9 cellular contexts compared by ENCODE assay signal in the genomic region with DNA sequence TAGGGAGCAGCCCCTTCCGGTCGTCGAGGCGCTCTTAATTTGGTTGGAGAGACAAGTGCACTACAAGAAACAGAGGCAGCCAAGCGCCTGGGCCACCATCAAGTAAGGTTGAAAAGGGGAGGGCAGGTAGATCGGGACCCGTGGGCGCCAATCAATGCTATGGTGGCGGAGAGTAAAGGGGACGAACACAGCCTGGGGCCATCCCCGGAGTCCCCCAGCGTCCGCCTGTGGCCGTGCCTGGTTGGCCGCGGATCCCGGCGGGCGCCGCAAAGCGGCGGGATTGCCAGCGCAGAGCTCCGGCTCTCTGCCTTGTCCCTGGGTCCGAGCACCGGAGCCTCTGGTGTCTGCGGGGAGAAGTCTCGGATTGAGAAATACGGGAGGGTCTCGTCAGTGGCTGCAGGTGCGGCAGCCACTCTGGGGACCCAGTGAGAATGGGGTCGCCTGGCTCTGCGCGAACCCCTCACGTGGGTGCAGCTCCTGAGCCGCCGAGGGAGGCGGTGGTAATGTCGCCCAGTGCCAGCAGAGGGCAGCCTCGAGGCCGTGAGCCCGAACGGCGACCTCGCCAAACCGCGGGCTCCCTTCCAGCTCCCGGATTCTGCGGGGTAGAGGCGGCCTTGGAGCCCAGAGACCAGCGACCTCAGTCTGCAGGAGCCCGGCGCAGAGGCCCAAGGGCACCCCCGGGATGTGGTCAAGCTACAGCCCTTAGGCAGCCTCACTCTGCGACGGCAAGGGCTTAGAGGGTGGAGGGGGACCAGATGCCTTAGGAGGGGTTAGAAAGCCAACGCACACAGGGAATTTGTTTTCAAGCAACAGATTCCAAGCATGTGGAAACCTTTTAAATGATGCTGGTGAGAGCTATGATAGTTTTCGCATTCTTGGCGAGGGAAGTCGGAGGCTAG. TPM values are rescaled to one million over a fixed set of nuclear protein-coding genes. Genes with fewer than 3 reads are reported as not detected.
DNase-seq lines count a peak whose midpoint lies in the region; ATAC-seq and TF ChIP-seq lines count a peak whose summit lies in the region.
"Had no signal": no experiment of that assay in that cellular context is flagged by ENCODE, and none has a peak within 500 bp of the region (broad histone marks: within the 10 kb centered on the region; RNA-seq: fewer than 3 reads in every experiment).

No MANE protein-coding gene starts in this region.

- H3K4me1 ChIP-seq in BLaER1, result 0 out of 2 replicates have a peak, but pooled peaks cover 21% of the 10 kb centered on the region
- peaks cover 13% of the 10 kb centered on the region for H3K4me1 ChIP-seq in prostate gland (replicated peaks)
- H3K4me1 ChIP-seq in vagina, result peaks cover 34% of the 10 kb centered on the region

- no peak overlapping the region for H3K9ac ChIP-seq in BLaER1

- H4K20me1 ChIP-seq in BLaER1, result peaks cover 48% of the 10 kb centered on the region

- no peaks in the 10 kb centered on the region for H3K36me3 ChIP-seq in BLaER1
- H3K36me3 ChIP-seq in prostate gland, result no peaks in the 10 kb centered on the region
- H3K36me3 ChIP-seq in vagina, result no peaks in the 10 kb centered on the region

- H3K9me3 Mint-ChIP-seq in activated naive CD8-positive, alpha-beta T cell treated with anti-CD3 and anti-CD28 coated beads for 36 hours, result no peaks in the 10 kb centered on the region

- intact Hi-C loops in left cardiac atrium (cut with DNase I), result loop anchor here (2.0 to 5.0 kb wide), 2 partner anchors 391 to 393 kb away; no protein-coding TSS in a partner anchor
- intact Hi-C loops in prostate gland (cut with DNase I), result loop anchor here (5.0 kb wide), 1 partner anchor 391 kb away; no protein-coding TSS in a partner anchor
- intact Hi-C loops in vagina (cut with DNase I), result no loop called here

- DNase-seq in GM19238 (ENCODE audit: insufficient read length, low spot score), result peak; percentile 83
- peak; percentile 70 for DNase-seq in HT-29 (ENCODE audit: low spot score)
- DNase-seq in activated naive CD8-positive, alpha-beta T cell treated with anti-CD3 and anti-CD28 coated beads for 36 hours, result peak; percentile 77
- peak; percentile 82 for DNase-seq in left cardiac atrium
- DNase-seq in prostate gland (ENCODE audit: low spot score), result peak; percentile 40
- DNase-seq in vagina (ENCODE audit: extremely low spot score in 2 of 2), result no peak

- no peak overlapping the region for H3K27ac ChIP-seq in BLaER1
- no peak overlapping the region for H3K27ac ChIP-seq in prostate gland
- H3K27ac ChIP-seq in vagina, result peak overlapping the region; percentile 34

- peaks cover 25% of the 10 kb centered on the region for H3K4me1 Mint-ChIP-seq in activated naive CD8-positive, alpha-beta T cell treated with anti-CD3 and anti-CD28 coated beads for 36 hours

- ATAC-seq in SK-N-SH treated with all-trans-retinoic acid at 6 μM for 48 hours (peak; percentile 83), left cardiac atrium (peak; percentile 77 to 81)

- H3K9me3 ChIP-seq in BLaER1 (peaks cover 12% of the 10 kb centered on the region), prostate gland (no peaks in the 10 kb centered on the region), vagina (no peaks in the 10 kb centered on the region)

- peaks cover 84% of the 10 kb centered on the region for H3K27me3 Mint-ChIP-seq in activated naive CD8-positive, alpha-beta T cell treated with anti-CD3 and anti-CD28 coated beads for 36 hours

- no peak for TF ChIP-seq POLR2A in prostate gland (IDR thresholded peaks at IDR 0.05)
- no peak for TF ChIP-seq POLR2A in vagina (IDR thresholded peaks at IDR 0.05)

- TF ChIP-seq CTCF in prostate gland (IDR thresholded peaks at IDR 0.05) (peak; percentile 71 to 85 (median 79)), vagina (IDR thresholded peaks at IDR 0.05) (peak; percentile 24 to 87 (median 87))

- H3K27ac Mint-ChIP-seq in activated naive CD8-positive, alpha-beta T cell treated with anti-CD3 and anti-CD28 coated beads for 36 hours, result no peak overlapping the region

- H3K27me3 ChIP-seq in BLaER1, result peaks cover 78% of the 10 kb centered on the region
- peaks cover 45% of the 10 kb centered on the region for H3K27me3 ChIP-seq in prostate gland (replicated peaks; ENCODE audit: insufficient read depth)
- H3K27me3 ChIP-seq in vagina, result no peaks in the 10 kb centered on the region

- peak overlapping the region; percentile 70 for H3K4me3 Mint-ChIP-seq in activated naive CD8-positive, alpha-beta T cell treated with anti-CD3 and anti-CD28 coated beads for 36 hours

- H3K4me3 ChIP-seq in BLaER1 (peak overlapping the region; percentile 56), prostate gland (peak overlapping the region in 1 of 2 donors; percentile 28), vagina (peak overlapping the region; percentile 36 to 52)

- WGBS in prostate gland, result 6% methylated on average over 50 of the region's 60 CpGs

- peak overlapping the region; percentile 71 for H3K4me2 ChIP-seq in BLaER1

- no peaks in the 10 kb centered on the region for H3K36me3 Mint-ChIP-seq in activated naive CD8-positive, alpha-beta T cell treated with anti-CD3 and anti-CD28 coated beads for 36 hours

TF ChIP-seq in SK-N-SH treated with all-trans-retinoic acid at 6 μM for 48 hours, 23 proteins besides CTCF, POLR2A, EP300 and RAD21:
- TF ChIP-seq ARNTL (CRISPR knock-in tag; IDR thresholded peaks at IDR 0.05; ENCODE audit: borderline replicate concordance, low read depth) (no peak), ISL1 (CRISPR knock-in tag; IDR thresholded peaks at IDR 0.05) (no peak), ZC3H10 (CRISPR knock-in tag; IDR thresholded peaks at IDR 0.05) (no peak), TOX (CRISPR knock-in tag; IDR thresholded peaks at IDR 0.05; ENCODE audit: borderline replicate concordance) (no peak), PPARA (CRISPR knock-in tag; IDR thresholded peaks at IDR 0.05; ENCODE audit: borderline replicate concordance) (no peak), SNAI2 (CRISPR knock-in tag; IDR thresholded peaks at IDR 0.05) (no peak), RARB (CRISPR knock-in tag; IDR thresholded peaks at IDR 0.05) (no peak), TCF4 (CRISPR knock-in tag; IDR thresholded peaks at IDR 0.05; ENCODE audit: borderline replicate concordance) (no peak), ZFP30 (CRISPR knock-in tag; IDR thresholded peaks at IDR 0.05) (no peak)
- TF ChIP-seq, protein P1, sequence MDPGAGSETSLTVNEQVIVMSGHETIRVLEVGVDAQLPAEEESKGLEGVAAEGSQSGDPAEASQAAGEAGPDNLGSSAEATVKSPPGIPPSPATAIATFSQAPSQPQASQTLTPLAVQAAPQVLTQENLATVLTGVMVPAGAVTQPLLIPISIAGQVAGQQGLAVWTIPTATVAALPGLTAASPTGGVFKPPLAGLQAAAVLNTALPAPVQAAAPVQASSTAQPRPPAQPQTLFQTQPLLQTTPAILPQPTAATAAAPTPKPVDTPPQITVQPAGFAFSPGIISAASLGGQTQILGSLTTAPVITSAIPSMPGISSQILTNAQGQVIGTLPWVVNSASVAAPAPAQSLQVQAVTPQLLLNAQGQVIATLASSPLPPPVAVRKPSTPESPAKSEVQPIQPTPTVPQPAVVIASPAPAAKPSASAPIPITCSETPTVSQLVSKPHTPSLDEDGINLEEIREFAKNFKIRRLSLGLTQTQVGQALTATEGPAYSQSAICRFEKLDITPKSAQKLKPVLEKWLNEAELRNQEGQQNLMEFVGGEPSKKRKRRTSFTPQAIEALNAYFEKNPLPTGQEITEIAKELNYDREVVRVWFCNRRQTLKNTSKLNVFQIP (CRISPR knock-in tag; IDR thresholded peaks at IDR 0.05; ENCODE audit: borderline replicate concordance, low read depth), result no peak
- TF ChIP-seq, protein P2, sequence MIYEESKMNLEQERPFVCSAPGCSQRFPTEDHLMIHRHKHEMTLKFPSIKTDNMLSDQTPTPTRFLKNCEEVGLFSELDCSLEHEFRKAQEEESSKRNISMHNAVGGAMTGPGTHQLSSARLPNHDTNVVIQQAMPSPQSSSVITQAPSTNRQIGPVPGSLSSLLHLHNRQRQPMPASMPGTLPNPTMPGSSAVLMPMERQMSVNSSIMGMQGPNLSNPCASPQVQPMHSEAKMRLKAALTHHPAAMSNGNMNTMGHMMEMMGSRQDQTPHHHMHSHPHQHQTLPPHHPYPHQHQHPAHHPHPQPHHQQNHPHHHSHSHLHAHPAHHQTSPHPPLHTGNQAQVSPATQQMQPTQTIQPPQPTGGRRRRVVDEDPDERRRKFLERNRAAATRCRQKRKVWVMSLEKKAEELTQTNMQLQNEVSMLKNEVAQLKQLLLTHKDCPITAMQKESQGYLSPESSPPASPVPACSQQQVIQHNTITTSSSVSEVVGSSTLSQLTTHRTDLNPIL (CRISPR knock-in tag; IDR thresholded peaks at IDR 0.05; ENCODE audit: low read depth), result no peak
- TF ChIP-seq, protein P3, sequence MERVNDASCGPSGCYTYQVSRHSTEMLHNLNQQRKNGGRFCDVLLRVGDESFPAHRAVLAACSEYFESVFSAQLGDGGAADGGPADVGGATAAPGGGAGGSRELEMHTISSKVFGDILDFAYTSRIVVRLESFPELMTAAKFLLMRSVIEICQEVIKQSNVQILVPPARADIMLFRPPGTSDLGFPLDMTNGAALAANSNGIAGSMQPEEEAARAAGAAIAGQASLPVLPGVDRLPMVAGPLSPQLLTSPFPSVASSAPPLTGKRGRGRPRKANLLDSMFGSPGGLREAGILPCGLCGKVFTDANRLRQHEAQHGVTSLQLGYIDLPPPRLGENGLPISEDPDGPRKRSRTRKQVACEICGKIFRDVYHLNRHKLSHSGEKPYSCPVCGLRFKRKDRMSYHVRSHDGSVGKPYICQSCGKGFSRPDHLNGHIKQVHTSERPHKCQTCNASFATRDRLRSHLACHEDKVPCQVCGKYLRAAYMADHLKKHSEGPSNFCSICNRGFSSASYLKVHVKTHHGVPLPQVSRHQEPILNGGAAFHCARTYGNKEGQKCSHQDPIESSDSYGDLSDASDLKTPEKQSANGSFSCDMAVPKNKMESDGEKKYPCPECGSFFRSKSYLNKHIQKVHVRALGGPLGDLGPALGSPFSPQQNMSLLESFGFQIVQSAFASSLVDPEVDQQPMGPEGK (CRISPR knock-in tag; IDR thresholded peaks at IDR 0.05; ENCODE audit: borderline replicate concordance), result no peak

RNA-seq across cellular contexts. Expression of a gene that starts 10.8 kb away (rescaled TPM):
- total RNA-seq in HT-29 (2014; rRNA removed; shearing (Covaris generic)), result not detected in 2 replicates
- total RNA-seq in activated naive CD8-positive, alpha-beta T cell treated with anti-CD3 and anti-CD28 coated beads for 36 hours, result not detected
- not detected for total RNA-seq in left cardiac atrium
- under 1 TPM in 1 of 2 donors, not detected in 1; 0.68 TPM for total RNA-seq in prostate gland
- total RNA-seq in vagina, result 1.5 TPM

RNA-seq across cellular contexts. Expression of a gene that starts 10.9 kb away (rescaled TPM):
- total RNA-seq in HT-29 (2014; rRNA removed; shearing (Covaris generic)), result not detected in 2 replicates
- not detected for total RNA-seq in activated naive CD8-positive, alpha-beta T cell treated with anti-CD3 and anti-CD28 coated beads for 36 hours
- total RNA-seq in left cardiac atrium, result not detected
- under 1 TPM in 1 of 2 donors, not detected in 1; 0.28 TPM for total RNA-seq in prostate gland
- total RNA-seq in vagina, result 1.5 TPM
- total RNA-seq: activated CD8-positive, alpha-beta memory T cell treated with anti-CD3 and anti-CD28 coated beads for 36 hours had no signal

Comparison
In these comparisons a context has a peak if more than half of its experiments do, and no peak if none do; other contexts are left out.
1. DNase-seq: peak in GM19238 (single experiment), HT-29 (single experiment), activated naive CD8-positive, alpha-beta T cell treated with anti-CD3 and anti-CD28 coated beads for 36 hours (single experiment), left cardiac atrium (single experiment) and prostate gland (single experiment); none in vagina (0 of 2).